1 cellular context compared by ENCODE assay signal in genomic region chr21:46458315-46459023, GRCh38.
TF ChIP-seq lines count a peak whose summit lies in the region.

A gene with protein sequence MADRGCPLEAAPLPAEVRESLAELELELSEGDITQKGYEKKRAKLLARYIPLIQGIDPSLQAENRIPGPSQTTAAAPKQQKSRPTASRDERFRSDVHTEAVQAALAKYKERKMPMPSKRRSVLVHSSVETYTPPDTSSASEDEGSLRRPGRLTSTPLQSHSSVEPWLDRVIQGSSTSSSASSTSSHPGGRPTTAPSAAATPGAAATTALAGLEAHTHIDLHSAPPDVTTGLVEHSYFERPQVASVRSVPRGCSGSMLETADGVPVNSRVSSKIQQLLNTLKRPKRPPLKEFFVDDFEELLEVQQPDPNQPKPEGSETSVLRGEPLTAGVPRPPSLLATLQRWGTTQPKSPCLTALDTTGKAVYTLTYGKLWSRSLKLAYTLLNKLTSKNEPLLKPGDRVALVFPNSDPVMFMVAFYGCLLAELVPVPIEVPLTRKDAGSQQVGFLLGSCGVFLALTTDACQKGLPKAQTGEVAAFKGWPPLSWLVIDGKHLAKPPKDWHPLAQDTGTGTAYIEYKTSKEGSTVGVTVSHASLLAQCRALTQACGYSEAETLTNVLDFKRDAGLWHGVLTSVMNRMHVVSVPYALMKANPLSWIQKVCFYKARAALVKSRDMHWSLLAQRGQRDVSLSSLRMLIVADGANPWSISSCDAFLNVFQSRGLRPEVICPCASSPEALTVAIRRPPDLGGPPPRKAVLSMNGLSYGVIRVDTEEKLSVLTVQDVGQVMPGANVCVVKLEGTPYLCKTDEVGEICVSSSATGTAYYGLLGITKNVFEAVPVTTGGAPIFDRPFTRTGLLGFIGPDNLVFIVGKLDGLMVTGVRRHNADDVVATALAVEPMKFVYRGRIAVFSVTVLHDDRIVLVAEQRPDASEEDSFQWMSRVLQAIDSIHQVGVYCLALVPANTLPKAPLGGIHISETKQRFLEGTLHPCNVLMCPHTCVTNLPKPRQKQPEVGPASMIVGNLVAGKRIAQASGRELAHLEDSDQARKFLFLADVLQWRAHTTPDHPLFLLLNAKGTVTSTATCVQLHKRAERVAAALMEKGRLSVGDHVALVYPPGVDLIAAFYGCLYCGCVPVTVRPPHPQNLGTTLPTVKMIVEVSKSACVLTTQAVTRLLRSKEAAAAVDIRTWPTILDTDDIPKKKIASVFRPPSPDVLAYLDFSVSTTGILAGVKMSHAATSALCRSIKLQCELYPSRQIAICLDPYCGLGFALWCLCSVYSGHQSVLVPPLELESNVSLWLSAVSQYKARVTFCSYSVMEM (N-terminal part only) (plus strand): TSS chr21:46458891. CDS start chr21:46459132, 241 bp downstream.

TF ChIP-seq in HEK293, 187 proteins besides CTCF, POLR2A, EP300 and RAD21 (continued from another document and continues in another):
- TF ChIP-seq ZNF266 (tag by site-specific recombination; IDR thresholded peaks at IDR 0.05; ENCODE audit: low read depth) (no peak), ZNF843 (tag by site-specific recombination; IDR thresholded peaks at IDR 0.05) (no peak), ZNF155 (tag by site-specific recombination; IDR thresholded peaks at IDR 0.05) (no peak), ZNF114 (tag by site-specific recombination; IDR thresholded peaks at IDR 0.05) (no peak), ZNF571 (tag by site-specific recombination; IDR thresholded peaks at IDR 0.05) (no peak), ZNF324 (tag by site-specific recombination; IDR thresholded peaks at IDR 0.05) (peak; percentile 85), HOXD13 (CRISPR knock-in tag; IDR thresholded peaks at IDR 0.05; ENCODE audit: borderline replicate concordance) (no peak), BCL11A (tag by site-specific recombination; IDR thresholded peaks at IDR 0.05; ENCODE audit: low read depth) (no peak), ZNF19 (tag by site-specific recombination; IDR thresholded peaks at IDR 0.05; ENCODE audit: low read depth) (no peak), ZNF677 (tag by site-specific recombination; IDR thresholded peaks at IDR 0.05) (no peak), PRDM6 (tag by site-specific recombination; IDR thresholded peaks at IDR 0.05) (no peak), ZNF560 (tag by site-specific recombination; IDR thresholded peaks at IDR 0.05; ENCODE audit: borderline replicate concordance) (no peak), KLF10 (tag by site-specific recombination; IDR thresholded peaks at IDR 0.05) (peak; percentile 74), ZNF24 (tag by site-specific recombination; IDR thresholded peaks at IDR 0.05) (no peak), ZNF600 (tag by site-specific recombination; IDR thresholded peaks at IDR 0.05) (0 out of 2 replicates have a peak, but pooled peaks have one; percentile 57), ZNF529 (tag by site-specific recombination; IDR thresholded peaks at IDR 0.05; ENCODE audit: insufficient replicate concordance) (no peak), ZNF112 (tag by site-specific recombination; IDR thresholded peaks at IDR 0.05) (no peak), ZNF747 (tag by site-specific recombination; IDR thresholded peaks at IDR 0.05) (no peak), OSR2 (tag by site-specific recombination; IDR thresholded peaks at IDR 0.05) (no peak), ZNF18 (tag by site-specific recombination; IDR thresholded peaks at IDR 0.05) (no peak; the same call in 1 of the 2 replicates), ZNF664 (tag by site-specific recombination; IDR thresholded peaks at IDR 0.05) (no peak), ZBTB8A (tag by site-specific recombination; IDR thresholded peaks at IDR 0.05) (peak; percentile 92), MEIS1 (CRISPR knock-in tag; IDR thresholded peaks at IDR 0.05; ENCODE audit: borderline replicate concordance) (no peak), AEBP2 (tag by site-specific recombination; IDR thresholded peaks at IDR 0.05; ENCODE audit: borderline replicate concordance) (no peak), ZNF624 (tag by site-specific recombination; IDR thresholded peaks at IDR 0.05) (no peak), FEZF1 (tag by site-specific recombination; IDR thresholded peaks at IDR 0.05) (no peak), ZNF248 (tag by site-specific recombination; IDR thresholded peaks at IDR 0.05) (no peak), ATF2 (tag by site-specific recombination; IDR thresholded peaks at IDR 0.05; ENCODE audit: low read depth) (no peak), PRDM1 (tag by site-specific recombination; IDR thresholded peaks at IDR 0.05) (no peak), ZNF549 (tag by site-specific recombination; IDR thresholded peaks at IDR 0.05) (no peak), ZSCAN30 (tag by site-specific recombination; IDR thresholded peaks at IDR 0.05) (peak; percentile 74), ZNF214 (tag by site-specific recombination; IDR thresholded peaks at IDR 0.05; ENCODE audit: borderline replicate concordance) (no peak), ZNF777 (tag by site-specific recombination; IDR thresholded peaks at IDR 0.05; ENCODE audit: borderline replicate concordance) (no peak; the same call in 1 of the 2 replicates), ZNF623 (tag by site-specific recombination; IDR thresholded peaks at IDR 0.05) (no peak; the same call in 1 of the 2 replicates), ZNF157 (tag by site-specific recombination; IDR thresholded peaks at IDR 0.05) (no peak), KLF16 (tag by site-specific recombination; IDR thresholded peaks at IDR 0.05) (peak; percentile 49; the same call in 1 of the 2 replicates), YY1 (tag by site-specific recombination; IDR thresholded peaks at IDR 0.05) (peak; percentile 73), ZBTB7A (tag by site-specific recombination; IDR thresholded peaks at IDR 0.05; ENCODE audit: low read depth) (no peak), ZNF791 (tag by site-specific recombination; IDR thresholded peaks at IDR 0.05) (no peak), INSM2 (tag by site-specific recombination; IDR thresholded peaks at IDR 0.05) (0 out of 2 replicates have a peak, but pooled peaks have one; percentile 47), KLF8 (tag by site-specific recombination; IDR thresholded peaks at IDR 0.05) (peak; percentile 78; the same call in 1 of the 2 replicates), ZNF670 (tag by site-specific recombination; IDR thresholded peaks at IDR 0.05; ENCODE audit: low read depth) (no peak), ZNF768 (tag by site-specific recombination; IDR thresholded peaks at IDR 0.05) (no peak), ZNF274 (IDR thresholded peaks at IDR 0.05; ENCODE audit: low read length) (no peak), ZNF274 (tag by site-specific recombination; IDR thresholded peaks at IDR 0.05; ENCODE audit: borderline replicate concordance) (no peak), ZNF701 (tag by site-specific recombination; IDR thresholded peaks at IDR 0.05) (no peak), SCRT2 (tag by site-specific recombination; IDR thresholded peaks at IDR 0.05) (no peak), ZNF391 (tag by site-specific recombination; IDR thresholded peaks at IDR 0.05; ENCODE audit: borderline replicate concordance, low read depth) (no peak)
- TF ChIP-seq, protein P1, sequence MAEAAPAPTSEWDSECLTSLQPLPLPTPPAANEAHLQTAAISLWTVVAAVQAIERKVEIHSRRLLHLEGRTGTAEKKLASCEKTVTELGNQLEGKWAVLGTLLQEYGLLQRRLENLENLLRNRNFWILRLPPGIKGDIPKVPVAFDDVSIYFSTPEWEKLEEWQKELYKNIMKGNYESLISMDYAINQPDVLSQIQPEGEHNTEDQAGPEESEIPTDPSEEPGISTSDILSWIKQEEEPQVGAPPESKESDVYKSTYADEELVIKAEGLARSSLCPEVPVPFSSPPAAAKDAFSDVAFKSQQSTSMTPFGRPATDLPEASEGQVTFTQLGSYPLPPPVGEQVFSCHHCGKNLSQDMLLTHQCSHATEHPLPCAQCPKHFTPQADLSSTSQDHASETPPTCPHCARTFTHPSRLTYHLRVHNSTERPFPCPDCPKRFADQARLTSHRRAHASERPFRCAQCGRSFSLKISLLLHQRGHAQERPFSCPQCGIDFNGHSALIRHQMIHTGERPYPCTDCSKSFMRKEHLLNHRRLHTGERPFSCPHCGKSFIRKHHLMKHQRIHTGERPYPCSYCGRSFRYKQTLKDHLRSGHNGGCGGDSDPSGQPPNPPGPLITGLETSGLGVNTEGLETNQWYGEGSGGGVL (tag by site-specific recombination; IDR thresholded peaks at IDR 0.05) = no peak
- TF ChIP-seq, protein P2, sequence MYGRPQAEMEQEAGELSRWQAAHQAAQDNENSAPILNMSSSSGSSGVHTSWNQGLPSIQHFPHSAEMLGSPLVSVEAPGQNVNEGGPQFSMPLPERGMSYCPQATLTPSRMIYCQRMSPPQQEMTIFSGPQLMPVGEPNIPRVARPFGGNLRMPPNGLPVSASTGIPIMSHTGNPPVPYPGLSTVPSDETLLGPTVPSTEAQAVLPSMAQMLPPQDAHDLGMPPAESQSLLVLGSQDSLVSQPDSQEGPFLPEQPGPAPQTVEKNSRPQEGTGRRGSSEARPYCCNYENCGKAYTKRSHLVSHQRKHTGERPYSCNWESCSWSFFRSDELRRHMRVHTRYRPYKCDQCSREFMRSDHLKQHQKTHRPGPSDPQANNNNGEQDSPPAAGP (tag by site-specific recombination; IDR thresholded peaks at IDR 0.05) = 0 out of 2 replicates have a peak, but pooled peaks have one; percentile 68
- TF ChIP-seq, protein P3, sequence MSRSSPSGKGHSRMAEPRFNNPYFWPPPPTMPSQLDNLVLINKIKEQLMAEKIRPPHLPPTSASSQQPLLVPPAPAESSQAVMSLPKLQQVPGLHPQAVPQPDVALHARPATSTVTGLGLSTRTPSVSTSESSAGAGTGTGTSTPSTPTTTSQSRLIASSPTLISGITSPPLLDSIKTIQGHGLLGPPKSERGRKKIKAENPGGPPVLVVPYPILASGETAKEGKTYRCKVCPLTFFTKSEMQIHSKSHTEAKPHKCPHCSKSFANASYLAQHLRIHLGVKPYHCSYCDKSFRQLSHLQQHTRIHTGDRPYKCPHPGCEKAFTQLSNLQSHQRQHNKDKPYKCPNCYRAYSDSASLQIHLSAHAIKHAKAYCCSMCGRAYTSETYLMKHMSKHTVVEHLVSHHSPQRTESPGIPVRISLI (tag by site-specific recombination; IDR thresholded peaks at IDR 0.05) = no peak
- TF ChIP-seq, protein P4, sequence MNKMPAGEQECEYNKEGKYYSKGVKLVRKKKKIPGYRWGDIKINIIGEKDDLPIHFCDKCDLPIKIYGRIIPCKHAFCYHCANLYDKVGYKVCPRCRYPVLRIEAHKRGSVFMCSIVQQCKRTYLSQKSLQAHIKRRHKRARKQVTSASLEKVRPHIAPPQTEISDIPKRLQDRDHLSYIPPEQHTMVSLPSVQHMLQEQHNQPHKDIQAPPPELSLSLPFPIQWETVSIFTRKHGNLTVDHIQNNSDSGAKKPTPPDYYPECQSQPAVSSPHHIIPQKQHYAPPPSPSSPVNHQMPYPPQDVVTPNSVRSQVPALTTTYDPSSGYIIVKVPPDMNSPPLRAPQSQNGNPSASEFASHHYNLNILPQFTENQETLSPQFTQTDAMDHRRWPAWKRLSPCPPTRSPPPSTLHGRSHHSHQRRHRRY (tag by site-specific recombination; IDR thresholded peaks at IDR 0.05) = no peak
